9 cellular contexts compared by ENCODE assay signal in genomic region chr1:41917051-41917530, GRCh38. TPM values are rescaled to one million over a fixed set of nuclear protein-coding genes. Genes with fewer than 3 reads are reported as not detected.
A peak's percentile ranks its signal among the peaks of the same experiment; 100 is the strongest.
DNase-seq lines count a peak whose midpoint lies in the region; ATAC-seq and TF ChIP-seq lines count a peak whose summit lies in the region.
"Had no signal": no experiment of that assay in that cellular context is flagged by ENCODE, and none has a peak within 500 bp of the region (broad histone marks: within the 10 kb centered on the region; RNA-seq: fewer than 3 reads in every experiment).

No MANE protein-coding gene starts in this region.

- no peak for ATAC-seq in activated CD4-positive, alpha-beta T cell treated with anti-CD3 and anti-CD28 coated beads for 36 hours
- no peak for ATAC-seq in activated CD8-positive, alpha-beta T cell treated with anti-CD3 and anti-CD28 coated beads for 36 hours

- H3K4me1 Mint-ChIP-seq in activated CD4-positive, alpha-beta T cell treated with anti-CD3 and anti-CD28 coated beads for 36 hours, result peaks cover 82% of the 10 kb centered on the region
- peaks cover 73% of the 10 kb centered on the region for H3K4me1 Mint-ChIP-seq in activated CD8-positive, alpha-beta T cell treated with anti-CD3 and anti-CD28 coated beads for 36 hours (ENCODE audit: low read depth)

- peaks cover 47% of the 10 kb centered on the region for H3K27me3 ChIP-seq in iPS-15b (ENCODE audit: control insufficient read depth, insufficient read depth, low read length)
- H3K27me3 ChIP-seq in spleen (replicated peaks in 1 of 7), result peaks cover 0 to 32% (median 3%) of the 10 kb centered on the region in 7 donors

- H3K9me3 ChIP-seq in iPS-15b (ENCODE audit: control insufficient read depth, insufficient read depth, low read length), result no peaks in the 10 kb centered on the region
- H3K9me3 ChIP-seq in spleen, result peaks cover 0 to 8% (median 0%) of the 10 kb centered on the region in 8 donors

- H3K27me3 Mint-ChIP-seq in activated CD4-positive, alpha-beta T cell treated with anti-CD3 and anti-CD28 coated beads for 36 hours, result no peaks in the 10 kb centered on the region
- no peaks in the 10 kb centered on the region for H3K27me3 Mint-ChIP-seq in activated CD8-positive, alpha-beta T cell treated with anti-CD3 and anti-CD28 coated beads for 36 hours

- peak overlapping the region; percentile 72 for H3K4me3 Mint-ChIP-seq in activated CD4-positive, alpha-beta T cell treated with anti-CD3 and anti-CD28 coated beads for 36 hours
- peak overlapping the region; percentile 64 for H3K4me3 Mint-ChIP-seq in activated CD8-positive, alpha-beta T cell treated with anti-CD3 and anti-CD28 coated beads for 36 hours

- H3K27ac Mint-ChIP-seq in activated CD4-positive, alpha-beta T cell treated with anti-CD3 and anti-CD28 coated beads for 36 hours, result peak overlapping the region; percentile 43
- H3K27ac Mint-ChIP-seq in activated CD8-positive, alpha-beta T cell treated with anti-CD3 and anti-CD28 coated beads for 36 hours, result peak overlapping the region; percentile 39

- H3K4me3 ChIP-seq in iPS-15b (ENCODE audit: low read depth, low read length), result peak overlapping the region; percentile 48
- H3K4me3 ChIP-seq in spleen, result peak overlapping the region in 5 of 8 donors; percentile 46 to 80 (median 53)

- POLR2A ChIA-PET in activated CD4-positive, alpha-beta T cell treated with anti-CD3 and anti-CD28 coated beads for 36 hours (lab: Charles Lee), result interaction anchor here (0.6 kb wide), 1 partner anchor 24 kb away, joined by 4 read pairs; no protein-coding TSS in a partner anchor
- POLR2A ChIA-PET in activated CD8-positive, alpha-beta T cell treated with anti-CD3 and anti-CD28 coated beads for 36 hours (lab: Charles Lee), result interaction anchor here (1.0 to 1.9 kb wide), 3 partner anchors 9 to 18 kb away, joined by 3 to 6 read pairs (median 4); no protein-coding TSS in a partner anchor

- intact Hi-C loops in activated CD4-positive, alpha-beta T cell treated with anti-CD3 and anti-CD28 coated beads for 36 hours (cut with DNase I, micrococcal nuclease), result loop anchor here (5.0 kb wide), 3 partner anchors 120 to 280 kb away; no protein-coding TSS in a partner anchor
- intact Hi-C loops in activated CD8-positive, alpha-beta T cell treated with anti-CD3 and anti-CD28 coated beads for 36 hours (cut with micrococcal nuclease), result loop anchor here (10.0 kb wide), 1 partner anchor 118 kb away; no protein-coding TSS in a partner anchor
- intact Hi-C loops in spleen (cut with DNase I; ENCODE audit: low total_unique reads), result no loop called here

- WGBS in spleen, 5 donors, result 35 to 58% (median 43%) methylated on average over 8 of the region's 8 CpGs

- no peak for TF ChIP-seq POLR2A in spleen (IDR thresholded peaks at IDR 0.05)

- no peak overlapping the region for H3K9ac ChIP-seq in iPS-15b (ENCODE audit: low read depth, low read length)

- H3K4me1 ChIP-seq in iPS-15b (ENCODE audit: control insufficient read depth, insufficient read depth, low read length) (peaks cover 8% of the 10 kb centered on the region), spleen (peaks cover 18 to 57% (median 49%) of the 10 kb centered on the region in 6 donors)

- CTCF ChIA-PET in activated CD4-positive, alpha-beta T cell treated with anti-CD3 and anti-CD28 coated beads for 36 hours (lab: Charles Lee), result interaction anchor here (0.7 to 2.6 kb wide), 8 partner anchors 8 to 277 kb away, joined by 3 to 11 read pairs (median 4); no protein-coding TSS in a partner anchor
- CTCF ChIA-PET in activated CD8-positive, alpha-beta T cell treated with anti-CD3 and anti-CD28 coated beads for 36 hours (lab: Charles Lee), result interaction anchor here (1.0 to 1.2 kb wide), 2 partner anchors 10 to 433 kb away, joined by 3 to 4 read pairs; no protein-coding TSS in a partner anchor

- peaks cover 7% of the 10 kb centered on the region for H3K9me3 Mint-ChIP-seq in activated CD4-positive, alpha-beta T cell treated with anti-CD3 and anti-CD28 coated beads for 36 hours (ENCODE audit: low read depth)
- H3K9me3 Mint-ChIP-seq in activated CD8-positive, alpha-beta T cell treated with anti-CD3 and anti-CD28 coated beads for 36 hours, result peaks cover 4% of the 10 kb centered on the region

- no peak for DNase-seq in activated CD4-positive, alpha-beta T cell treated with anti-CD3 and anti-CD28 coated beads for 36 hours
- DNase-seq in activated CD4-positive, alpha-beta T cell treated with anti-CD3 and anti-CD28 coated beads for 1 hour, result no peak
- no peak for DNase-seq in activated CD8-positive, alpha-beta T cell treated with anti-CD3 and anti-CD28 coated beads for 36 hours
- no peak for DNase-seq in spleen
- DNase-seq in NCI-H526 treated with DMSO at 0.1 percent for 48 hours (lab: John Stamatoyannopoulos, UW), result no peak
- DNase-seq in GM20000 (ENCODE audit: low spot score), result no peak
- no peak for DNase-seq in NCI-H1436 treated with DMSO at 0.1 percent for 48 hours (lab: John Stamatoyannopoulos, UW)
- DNase-seq: AML-193 had no signal

- no peak for TF ChIP-seq CTCF in activated CD8-positive, alpha-beta T cell treated with anti-CD3 and anti-CD28 coated beads for 36 hours (IDR thresholded peaks at IDR 0.05)
- TF ChIP-seq CTCF in spleen (IDR thresholded peaks at IDR 0.05 in 8 of 11, conservative IDR thresholded peaks at IDR 0.05 in 3 of 11) (no peak), GM20000 (IDR thresholded peaks at IDR 0.05; ENCODE audit: extremely low read depth, missing control alignments) (no peak)

- H3K27ac ChIP-seq in spleen, result peak overlapping the region in 4 of 8 donors; percentile 52 to 86 (median 62)

- peaks cover 3% of the 10 kb centered on the region for H3K36me3 Mint-ChIP-seq in activated CD4-positive, alpha-beta T cell treated with anti-CD3 and anti-CD28 coated beads for 36 hours (ENCODE audit: low read depth)
- H3K36me3 Mint-ChIP-seq in activated CD8-positive, alpha-beta T cell treated with anti-CD3 and anti-CD28 coated beads for 36 hours (ENCODE audit: low read depth), result no peaks in the 10 kb centered on the region

- H3K36me3 ChIP-seq in iPS-15b (ENCODE audit: control insufficient read depth, insufficient read depth, low read length) (no peaks in the 10 kb centered on the region), spleen (no peaks in the 10 kb centered on the region)

RNA-seq across cellular contexts. Expression of gene HIVEP3, which starts 1.6 kb away (rescaled TPM):
- total RNA-seq in activated CD4-positive, alpha-beta T cell treated with anti-CD3 and anti-CD28 coated beads for 36 hours, result 10 to 100 TPM; 29.4 to 39.6 TPM
- 10 to 100 TPM; 18.6 to 20.4 TPM for total RNA-seq in activated CD8-positive, alpha-beta T cell treated with anti-CD3 and anti-CD28 coated beads for 36 hours
- 10 to 100 TPM in 4 of 7 donors, 1 to 10 TPM in 3; 5.6 to 21.2 (median 11.0) TPM for total RNA-seq in spleen
- polyA plus RNA-seq in spleen, result 1 to 10 TPM; 2.4 to 4.7 (median 2.5) TPM
